8 cellular contexts compared by ENCODE assay signal in the genomic region with DNA sequence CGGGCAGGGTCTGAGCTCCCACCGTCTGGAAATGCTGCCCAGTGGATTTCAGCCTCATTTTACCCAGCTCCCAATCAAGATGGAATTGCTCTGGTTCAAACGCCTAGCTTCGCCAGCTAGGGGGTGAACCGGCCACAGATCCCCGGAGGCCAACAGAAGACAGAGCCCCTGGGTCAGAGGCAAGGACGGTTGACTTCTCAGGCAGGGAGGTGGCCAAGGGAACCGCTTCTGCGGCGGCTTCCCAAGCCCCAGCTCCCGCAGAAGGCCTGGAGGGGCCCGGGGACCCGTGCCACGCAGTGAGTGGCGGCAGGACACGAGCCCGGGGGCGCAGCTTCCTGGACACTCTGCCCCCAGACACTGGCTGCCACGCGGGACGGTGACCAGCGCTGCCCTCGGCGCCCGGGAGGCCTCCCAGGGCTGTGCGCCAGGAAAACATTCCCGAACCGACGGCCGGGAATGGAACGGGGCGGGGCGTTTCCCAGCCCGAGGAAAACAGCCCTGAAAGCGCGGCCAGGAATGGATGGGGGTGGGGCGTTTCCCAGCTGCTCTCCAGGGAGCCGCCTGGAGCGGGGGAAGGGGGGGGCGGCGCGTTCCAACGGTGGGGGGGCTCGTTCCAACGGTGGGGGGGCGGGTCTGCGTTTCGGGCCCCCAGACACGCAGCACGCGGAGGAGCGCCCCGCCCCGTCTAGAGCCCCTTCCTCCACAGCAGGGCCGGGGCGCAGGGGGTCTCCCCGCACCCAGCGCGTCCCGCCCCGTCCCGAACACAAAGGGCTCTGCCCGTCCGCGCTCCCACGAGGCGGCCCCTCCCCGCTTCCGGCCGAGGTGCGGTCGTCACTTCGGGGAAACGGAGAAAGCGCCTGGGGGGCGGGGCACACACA. TPM values are rescaled to one million over a fixed set of nuclear protein-coding genes. Genes with fewer than 3 reads are reported as not detected.
DNase-seq lines count a peak whose midpoint lies in the region; ATAC-seq, FAIRE-seq and TF ChIP-seq lines count a peak whose summit lies in the region.

No MANE protein-coding gene starts in this region.

- H3K9ac ChIP-seq in MM.1S (ENCODE audit: low read length) = no peak overlapping the region

- FAIRE-seq in bronchial epithelial cell (lab: Jason Lieb, UNC) = no peak

- peaks cover 60% of the 10 kb centered on the region for H3K27me3 ChIP-seq in MM.1S (replicated peaks; ENCODE audit: insufficient read depth, low read length)
- no peaks in the 10 kb centered on the region for H3K27me3 ChIP-seq in bronchial epithelial cell (ENCODE audit: control insufficient read depth, insufficient read depth, low read length)

- H4K20me1 ChIP-seq in MM.1S (ENCODE audit: insufficient read depth, low read length) = no peaks in the 10 kb centered on the region

- no peak for TF ChIP-seq CTCF in AG04449 (IDR thresholded peaks at IDR 0.05; ENCODE audit: insufficient read depth, low read length, missing control alignments)
- no peak for TF ChIP-seq CTCF in MM.1S (IDR thresholded peaks at IDR 0.05; ENCODE audit: low read length)
- TF ChIP-seq CTCF in bronchial epithelial cell (IDR thresholded peaks at IDR 0.05; ENCODE audit: insufficient read depth, low read length, severe bottlenecking) = no peak

- no peaks in the 10 kb centered on the region for H3K9me2 ChIP-seq in MM.1S (replicated peaks; ENCODE audit: insufficient read depth, low read length)

- peaks cover 7% of the 10 kb centered on the region for H3K4me1 ChIP-seq in MM.1S (ENCODE audit: low read length)

- H3K36me3 ChIP-seq in MM.1S (replicated peaks; ENCODE audit: insufficient read depth, low read length) (no peaks in the 10 kb centered on the region), bronchial epithelial cell (ENCODE audit: control insufficient read depth, insufficient read depth, low read length) (no peaks in the 10 kb centered on the region)

- peak overlapping the region; percentile 41; the same call in 1 of the 2 replicates for H3K4me2 ChIP-seq in MM.1S (ENCODE audit: low read depth, low read length)

- no peaks in the 10 kb centered on the region for H3K79me2 ChIP-seq in MM.1S (ENCODE audit: low read length)

- no peak for ATAC-seq in GM18861 (IDR thresholded peaks at IDR 0.05; ENCODE audit: unreplicated experiment)

- H3K27ac ChIP-seq in MM.1S (ENCODE audit: low read length) = no peak overlapping the region

- CTCF ChIA-PET in AG04449 (lab: Yijun Ruan, JAX) = interaction anchor here (0.8 to 3.2 kb wide), 8 partner anchors 9 to 146 kb away, joined by 3 to 22 read pairs (median 6); partner anchors contain the start of gene IFITM2

- H3K4me3 ChIP-seq in AG04449 (ENCODE audit: low read depth, low read length) (peak overlapping the region; percentile 38), MM.1S (ENCODE audit: low read length) (no peak overlapping the region), bronchial epithelial cell (ENCODE audit: low read depth, low read length) (peak overlapping the region; percentile 42)

- peak; percentile 70 for DNase-seq in AG04449 (ENCODE audit: low read depth, low spot score)
- peak; percentile 88 for DNase-seq in GM19238 (ENCODE audit: insufficient read length, low spot score)
- DNase-seq in MM.1S = no peak
- DNase-seq in activated CD4-positive, CD25-positive, alpha-beta regulatory T cell treated with anti-CD3 and anti-CD28 coated beads, Interleukin-2, amount 50 U/mL, for 16 hours (ENCODE audit: low read depth, low spot score) = peak; percentile 66
- DNase-seq in bronchial epithelial cell (ENCODE audit: low read depth) = peak; percentile 67
- DNase-seq in iris pigment epithelial cell (ENCODE audit: low read depth) = peak; percentile 95
- DNase-seq in stimulated activated CD4-positive, alpha-beta T cell treated with anti-CD3 and anti-CD28 coated beads, Interleukin-12 subunit alpha, Interleukin-12 subunit beta, amount 100 ng/mL, for 24 hours (ENCODE audit: low read depth in 2 of 2) = peak; percentile 75 to 83

- H2AFZ ChIP-seq in MM.1S (ENCODE audit: low read length) = no peak overlapping the region

- no peaks in the 10 kb centered on the region for H3K9me3 ChIP-seq in MM.1S (replicated peaks; ENCODE audit: insufficient read depth, low read length)

- POLR2A ChIA-PET in AG04449 (lab: Yijun Ruan, JAX) = interaction anchor here (0.7 to 1.5 kb wide), 7 partner anchors 10 to 149 kb away, joined by 3 to 7 read pairs (median 4); partner anchors contain the start of genes BET1L, IFITM3 and RIC8A

- peaks cover 6% of the 10 kb centered on the region for H3F3A ChIP-seq in MM.1S (ENCODE audit: insufficient read depth, low read length)

RNA-seq across cellular contexts. Expression of gene B4GALNT4, which starts 13.5 kb away (rescaled TPM):
- total RNA-seq in bronchial epithelial cell = 10.8 and 11.4 TPM in 2 replicates

RNA-seq across cellular contexts. Expression of gene IFITM3, which starts 35.2 kb away (rescaled TPM):
- 4.5 and 14.5 TPM in 2 replicates for total RNA-seq in bronchial epithelial cell

RNA-seq across cellular contexts. Expression of gene PKP3, which starts 38.2 kb away (rescaled TPM):
- 231 and 328 TPM in 2 replicates for total RNA-seq in bronchial epithelial cell

RNA-seq across cellular contexts. Expression of gene IFITM1, which starts 42.0 kb away (rescaled TPM):
- total RNA-seq in bronchial epithelial cell = 1.2 and 1.8 TPM in 2 replicates

RNA-seq across cellular contexts. Expression of gene IFITM2, which starts 48.2 kb away (rescaled TPM):
- 1.4 and 3.7 TPM in 2 replicates for total RNA-seq in bronchial epithelial cell
